ENCODE assay signal across 36 cellular contexts in genomic region chr2:58879834-58880233, GRCh38.
"Had no signal": no experiment of that assay in that cellular context is flagged by ENCODE, and none has a peak within 500 bp of the region (broad histone marks: within the 10 kb centered on the region; RNA-seq: fewer than 3 reads in every experiment).

No MANE protein-coding gene starts in this region.

- DNase-seq: Karpas-422, Kasumi-1, MM.1S, MV-4-11, NCI-H1048, NCI-H1092, NCI-H1092 treated with DMSO at 0.1 percent for 48 hours, NCI-H1105, NCI-H1105 treated with DMSO at 0.1 percent for 48 hours, NCI-H1417, NCI-H1417 treated with DMSO at 0.1 percent for 48 hours, NCI-H1436, NCI-H1436 treated with DMSO at 0.1 percent for 48 hours, NCI-H146, NCI-H1694, NCI-H1694 treated with DMSO at 0.1 percent for 48 hours, NCI-H187, NCI-H187 treated with DMSO at 0.1 percent for 48 hours, NCI-H1930, NCI-H2029, NCI-H2029 treated with DMSO at 0.1 percent for 48 hours, NCI-H2081, NCI-H2081 treated with DMSO at 0.1 percent for 48 hours, NCI-H2107, NCI-H2171, NCI-H2171 treated with DMSO at 0.1 percent for 48 hours, NCI-H2227 treated with DMSO at 0.1 percent for 48 hours, NCI-H226, NCI-H345, NCI-H446, NCI-H446 treated with DMSO at 0.1 percent for 48 hours, NCI-H510A, NCI-H510A treated with DMSO at 0.1 percent for 48 hours, NCI-H524, NCI-H524 treated with DMSO at 0.1 percent for 48 hours, NCI-H526 had no signal
